ENCODE assay signal across 8 cellular contexts in the genomic region with DNA sequence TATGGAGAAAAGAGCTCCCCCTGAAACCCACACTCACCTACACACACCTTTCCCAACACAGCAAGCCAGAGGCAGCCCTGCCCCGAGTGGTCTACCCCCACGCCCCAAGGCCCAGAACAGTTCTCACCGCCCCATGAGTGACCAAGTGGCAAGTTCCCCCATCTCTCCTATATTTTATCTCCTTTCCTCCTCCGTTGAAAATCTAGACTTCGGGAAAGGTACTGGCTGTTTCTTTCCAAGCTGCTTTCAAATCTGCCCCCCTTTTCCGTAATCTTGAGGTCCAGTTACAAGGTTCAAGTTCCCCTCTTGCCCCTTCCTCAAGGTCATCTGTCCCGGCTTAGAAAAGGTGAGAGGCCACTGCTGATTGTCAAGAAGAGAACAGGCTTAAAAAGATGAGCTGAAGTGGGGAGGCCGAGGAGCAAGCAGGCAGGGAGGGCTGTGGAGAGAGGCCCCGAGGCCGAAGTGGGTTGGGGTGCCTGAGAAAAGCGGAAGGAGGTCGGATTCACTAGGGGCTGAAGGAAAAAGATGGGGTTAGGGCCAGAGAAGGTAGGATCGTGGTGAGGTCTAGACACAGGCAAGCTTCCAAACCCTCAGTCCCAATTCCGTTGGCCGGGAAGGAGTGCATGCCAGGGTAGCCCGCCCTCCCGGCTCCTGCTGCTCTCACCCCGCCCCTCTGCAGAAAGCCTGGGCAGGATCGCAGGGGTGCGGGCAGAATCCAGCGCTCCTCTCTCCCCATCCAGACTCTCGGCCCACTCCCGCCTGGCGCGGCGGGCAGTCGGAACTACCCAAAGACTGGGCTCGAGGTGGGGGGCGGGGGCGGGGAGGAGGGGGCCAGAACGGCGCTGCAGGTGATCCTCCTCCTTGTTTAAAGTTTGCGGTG. TPM values are rescaled to one million over a fixed set of nuclear protein-coding genes. Genes with fewer than 3 reads are reported as not detected.
DNase-seq lines count a peak whose midpoint lies in the region; ATAC-seq and TF ChIP-seq lines count a peak whose summit lies in the region.

No MANE protein-coding gene starts in this region.

- H3K4me3 ChIP-seq in H7 (ENCODE audit: insufficient read depth, low read depth, low read length) (peak overlapping the region; percentile 73), iPS-18a (ENCODE audit: low read length) (peak overlapping the region; percentile 83), spleen (peak overlapping the region in 7 of 8 donors; percentile 51 to 75 (median 60))

- H3K27me3 ChIP-seq in H7 (ENCODE audit: control insufficient read depth, insufficient read depth, low read length): peaks cover 45% of the 10 kb centered on the region
- H3K27me3 ChIP-seq in iPS-18a (ENCODE audit: control insufficient read depth, insufficient read depth, low read length): peaks cover 32% of the 10 kb centered on the region
- H3K27me3 ChIP-seq in spleen (replicated peaks in 1 of 7): peaks cover 17 to 80% (median 47%) of the 10 kb centered on the region in 7 donors

- H3K27ac ChIP-seq in iPS-18a (ENCODE audit: low read length): no peak overlapping the region
- H3K27ac ChIP-seq in spleen: no peak overlapping the region

- no peaks in the 10 kb centered on the region for H3K36me3 Mint-ChIP-seq in activated naive CD8-positive, alpha-beta T cell treated with anti-CD3 and anti-CD28 coated beads, Interleukin-2, amount 50 U/mL, for 24 hours (ENCODE audit: low read depth)
- no peaks in the 10 kb centered on the region for H3K36me3 Mint-ChIP-seq in activated CD4-positive, alpha-beta T cell treated with anti-CD3 and anti-CD28 coated beads, Interleukin-2, amount 10 ng/mL, durations not matched to agents 7 days and 5 days (ENCODE audit: low read depth)

- H3K9me3 Mint-ChIP-seq in activated naive CD8-positive, alpha-beta T cell treated with anti-CD3 and anti-CD28 coated beads, Interleukin-2, amount 50 U/mL, for 24 hours: no peaks in the 10 kb centered on the region
- no peaks in the 10 kb centered on the region for H3K9me3 Mint-ChIP-seq in activated CD4-positive, alpha-beta T cell treated with anti-CD3 and anti-CD28 coated beads, Interleukin-2, amount 10 ng/mL, durations not matched to agents 7 days and 5 days

- H3K36me3 ChIP-seq in H7 (replicated peaks; ENCODE audit: control insufficient read depth, insufficient read depth, low read length): no peaks in the 10 kb centered on the region
- H3K36me3 ChIP-seq in iPS-18a (ENCODE audit: control insufficient read depth, low read depth, low read length): no peaks in the 10 kb centered on the region
- no peaks in the 10 kb centered on the region for H3K36me3 ChIP-seq in spleen

- peaks cover 16% of the 10 kb centered on the region for H3K4me1 Mint-ChIP-seq in activated naive CD8-positive, alpha-beta T cell treated with anti-CD3 and anti-CD28 coated beads, Interleukin-2, amount 50 U/mL, for 24 hours
- H3K4me1 Mint-ChIP-seq in activated CD4-positive, alpha-beta T cell treated with anti-CD3 and anti-CD28 coated beads, Interleukin-2, amount 10 ng/mL, durations not matched to agents 7 days and 5 days: peaks cover 17% of the 10 kb centered on the region

- intact Hi-C loops in spleen (cut with DNase I; ENCODE audit: low total_unique reads): loop anchor here (10.0 kb wide), 2 partner anchors 81 to 261 kb away; no protein-coding TSS in a partner anchor

- peak overlapping the region; percentile 24 for H3K9ac ChIP-seq in iPS-18a (ENCODE audit: low read length)

- DNase-seq in H7 (peak; percentile 92), spleen (no peak), NCI-H187 treated with DMSO at 0.1 percent for 48 hours (lab: John Stamatoyannopoulos, UW) (no peak)
- DNase-seq in activated naive CD8-positive, alpha-beta T cell treated with anti-CD3 and anti-CD28 coated beads, Interleukin-2, amount 50 U/mL, for 24 hours: no peak
- DNase-seq in activated CD4-positive, alpha-beta T cell treated with anti-CD3 and anti-CD28 coated beads, Interleukin-2, amount 10 ng/mL, durations not matched to agents 7 days and 5 days: no peak

- H3K4me1 ChIP-seq in iPS-18a (ENCODE audit: control insufficient read depth, low read depth, low read length): peaks cover 40% of the 10 kb centered on the region
- peaks cover 18 to 38% (median 32%) of the 10 kb centered on the region in 6 donors for H3K4me1 ChIP-seq in spleen

- POLR2A ChIA-PET in activated CD4-positive, alpha-beta T cell treated with anti-CD3 and anti-CD28 coated beads, Interleukin-2, amount 10 ng/mL, durations not matched to agents 7 days and 5 days (lab: Charles Lee): no interaction called here

- 20 to 31% (median 25%) methylated on average over 27 to 33 of the region's 33 CpGs for WGBS in spleen, 5 donors

- CTCF ChIA-PET in activated CD4-positive, alpha-beta T cell treated with anti-CD3 and anti-CD28 coated beads, Interleukin-2, amount 10 ng/mL, durations not matched to agents 7 days and 5 days (lab: Charles Lee): no interaction called here

- H3K9me3 ChIP-seq in iPS-18a (ENCODE audit: control insufficient read depth, low read depth, low read length) (no peaks in the 10 kb centered on the region), spleen (no peaks in the 10 kb centered on the region)

- TF ChIP-seq POLR2A in spleen (IDR thresholded peaks at IDR 0.05): no peak

- ATAC-seq in activated naive CD8-positive, alpha-beta T cell treated with anti-CD3 and anti-CD28 coated beads, Interleukin-2, amount 50 U/mL, for 24 hours: no peak
- ATAC-seq in HG02970 (IDR thresholded peaks at IDR 0.05; ENCODE audit: low FRiP score, unreplicated experiment): no peak
- no peak for ATAC-seq in HG03280 (IDR thresholded peaks at IDR 0.05; ENCODE audit: unreplicated experiment)

- H3K4me3 Mint-ChIP-seq in activated naive CD8-positive, alpha-beta T cell treated with anti-CD3 and anti-CD28 coated beads, Interleukin-2, amount 50 U/mL, for 24 hours: peak overlapping the region; percentile 47
- no peak overlapping the region for H3K4me3 Mint-ChIP-seq in activated CD4-positive, alpha-beta T cell treated with anti-CD3 and anti-CD28 coated beads, Interleukin-2, amount 10 ng/mL, durations not matched to agents 7 days and 5 days

- H3K27ac Mint-ChIP-seq in activated naive CD8-positive, alpha-beta T cell treated with anti-CD3 and anti-CD28 coated beads, Interleukin-2, amount 50 U/mL, for 24 hours: no peak overlapping the region
- H3K27ac Mint-ChIP-seq in activated CD4-positive, alpha-beta T cell treated with anti-CD3 and anti-CD28 coated beads, Interleukin-2, amount 10 ng/mL, durations not matched to agents 7 days and 5 days: no peak overlapping the region

- no peak for TF ChIP-seq CTCF in spleen (IDR thresholded peaks at IDR 0.05 in 8 of 11, conservative IDR thresholded peaks at IDR 0.05 in 3 of 11)

- H3K27me3 Mint-ChIP-seq in activated naive CD8-positive, alpha-beta T cell treated with anti-CD3 and anti-CD28 coated beads, Interleukin-2, amount 50 U/mL, for 24 hours: peaks cover 73% of the 10 kb centered on the region
- H3K27me3 Mint-ChIP-seq in activated CD4-positive, alpha-beta T cell treated with anti-CD3 and anti-CD28 coated beads, Interleukin-2, amount 10 ng/mL, durations not matched to agents 7 days and 5 days: peaks cover 66% of the 10 kb centered on the region

RNA-seq across cellular contexts. Expression of gene SEMA5B, which starts 1.7 kb away (rescaled TPM):
- 16.4 and 22.4 TPM in 2 replicates for total RNA-seq in H7 (2014; rRNA removed; shearing (Covaris generic))
- total RNA-seq in spleen: under 1 TPM in 4 of 7 donors, not detected in 3; 0.09 to 0.63 (median 0.41) TPM
- under 1 TPM; 0.41 to 0.51 (median 0.41) TPM for polyA plus RNA-seq in spleen
- total RNA-seq in activated CD4-positive, alpha-beta T cell treated with anti-CD3 and anti-CD28 coated beads, Interleukin-2, amount 10 ng/mL, durations not matched to agents 7 days and 5 days: not detected

RNA-seq across cellular contexts. Expression of gene PDIA5, which starts 40.9 kb away (rescaled TPM):
- 31.7 and 34.2 TPM in 2 replicates for total RNA-seq in H7 (2014; rRNA removed; shearing (Covaris generic))
- 10 to 100 TPM; 16.9 to 30.2 (median 22.1) TPM for total RNA-seq in spleen
- polyA plus RNA-seq in spleen: 1 to 10 TPM; 5.8 to 8.9 (median 7.3) TPM
- 10 to 100 TPM; 10.5 to 12.3 TPM for total RNA-seq in activated CD4-positive, alpha-beta T cell treated with anti-CD3 and anti-CD28 coated beads, Interleukin-2, amount 10 ng/mL, durations not matched to agents 7 days and 5 days

Comparison
In these comparisons a context has a peak if more than half of its experiments do, and no peak if none do; other contexts are left out.
1. RNA of gene SEMA5B, which starts 1.7 kb away (total RNA-seq): 16.4 to 22.4 TPM in H7; 0.09 to 0.63 TPM in spleen and not detected in activated CD4-positive, alpha-beta T cell treated with anti-CD3 and anti-CD28 coated beads, Interleukin-2, amount 10 ng/mL, durations not matched to agents 7 days and 5 days; every median in the first group is over 10 times any median in the second.
2. Peak in every context shown above with its lines, with median percentiles within 50 percentile points of each other: H3K4me3 ChIP-seq.